In genomic region chr11:4187055-4187988, GRCh38 we compare ENCODE assay signal across 1 cellular context.
TF ChIP-seq lines count a peak whose summit lies in the region.

No MANE protein-coding gene starts in this region.

TF ChIP-seq in K562, 482 proteins besides CTCF, POLR2A, EP300 and RAD21 (continued from another document):
- TF ChIP-seq, protein P1, sequence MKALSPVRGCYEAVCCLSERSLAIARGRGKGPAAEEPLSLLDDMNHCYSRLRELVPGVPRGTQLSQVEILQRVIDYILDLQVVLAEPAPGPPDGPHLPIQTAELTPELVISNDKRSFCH (CRISPR knock-in tag; IDR thresholded peaks at IDR 0.05): no peak
- TF ChIP-seq, protein P1 (tag; IDR thresholded peaks at IDR 0.05): 0 out of 2 replicates have a peak, but pooled peaks have one; percentile 35
- TF ChIP-seq SOX6 (IDR thresholded peaks at IDR 0.05) (peak; percentile 17; the same call in 1 of the 2 replicates), STAG1 (CRISPR knock-in tag; IDR thresholded peaks at IDR 0.05; ENCODE audit: borderline replicate concordance) (peak; percentile 91), HNRNPL (IDR thresholded peaks at IDR 0.05; ENCODE audit: low read depth, low read length) (peak; percentile 81; the same call in 1 of the 2 replicates), NONO (IDR thresholded peaks at IDR 0.05; ENCODE audit: low read depth in 2 of 2, low read length in 1 of 2) (no peak), TEAD1 (CRISPR knock-in tag; IDR thresholded peaks at IDR 0.05) (peak in 1 of 2 experiments; percentile 16; a peak in 1 of 4 replicates), RNF2 (IDR thresholded peaks at IDR 0.05) (no peak), CCNT2 (IDR thresholded peaks at IDR 0.05; ENCODE audit: borderline replicate concordance, extremely low read depth, insufficient read length, low read depth, low read length) (peak; percentile 24)
- TF ChIP-seq, protein P2, sequence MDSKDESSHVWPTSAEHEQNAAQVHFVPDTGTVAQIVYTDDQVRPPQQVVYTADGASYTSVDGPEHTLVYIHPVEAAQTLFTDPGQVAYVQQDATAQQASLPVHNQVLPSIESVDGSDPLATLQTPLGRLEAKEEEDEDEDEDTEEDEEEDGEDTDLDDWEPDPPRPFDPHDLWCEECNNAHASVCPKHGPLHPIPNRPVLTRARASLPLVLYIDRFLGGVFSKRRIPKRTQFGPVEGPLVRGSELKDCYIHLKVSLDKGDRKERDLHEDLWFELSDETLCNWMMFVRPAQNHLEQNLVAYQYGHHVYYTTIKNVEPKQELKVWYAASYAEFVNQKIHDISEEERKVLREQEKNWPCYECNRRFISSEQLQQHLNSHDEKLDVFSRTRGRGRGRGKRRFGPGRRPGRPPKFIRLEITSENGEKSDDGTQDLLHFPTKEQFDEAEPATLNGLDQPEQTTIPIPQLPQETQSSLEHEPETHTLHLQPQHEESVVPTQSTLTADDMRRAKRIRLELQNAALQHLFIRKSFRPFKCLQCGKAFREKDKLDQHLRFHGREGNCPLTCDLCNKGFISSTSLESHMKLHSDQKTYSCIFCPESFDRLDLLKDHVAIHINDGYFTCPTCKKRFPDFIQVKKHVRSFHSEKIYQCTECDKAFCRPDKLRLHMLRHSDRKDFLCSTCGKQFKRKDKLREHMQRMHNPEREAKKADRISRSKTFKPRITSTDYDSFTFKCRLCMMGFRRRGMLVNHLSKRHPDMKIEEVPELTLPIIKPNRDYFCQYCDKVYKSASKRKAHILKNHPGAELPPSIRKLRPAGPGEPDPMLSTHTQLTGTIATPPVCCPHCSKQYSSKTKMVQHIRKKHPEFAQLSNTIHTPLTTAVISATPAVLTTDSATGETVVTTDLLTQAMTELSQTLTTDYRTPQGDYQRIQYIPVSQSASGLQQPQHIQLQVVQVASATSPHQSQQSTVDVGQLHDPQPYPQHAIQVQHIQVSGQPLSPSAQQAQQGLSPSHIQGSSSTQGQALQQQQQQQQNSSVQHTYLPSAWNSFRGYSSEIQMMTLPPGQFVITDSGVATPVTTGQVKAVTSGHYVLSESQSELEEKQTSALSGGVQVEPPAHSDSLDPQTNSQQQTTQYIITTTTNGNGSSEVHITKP (IDR thresholded peaks at IDR 0.05; ENCODE audit: partially characterized antibody): peak; percentile 67
- TF ChIP-seq, protein P3, sequence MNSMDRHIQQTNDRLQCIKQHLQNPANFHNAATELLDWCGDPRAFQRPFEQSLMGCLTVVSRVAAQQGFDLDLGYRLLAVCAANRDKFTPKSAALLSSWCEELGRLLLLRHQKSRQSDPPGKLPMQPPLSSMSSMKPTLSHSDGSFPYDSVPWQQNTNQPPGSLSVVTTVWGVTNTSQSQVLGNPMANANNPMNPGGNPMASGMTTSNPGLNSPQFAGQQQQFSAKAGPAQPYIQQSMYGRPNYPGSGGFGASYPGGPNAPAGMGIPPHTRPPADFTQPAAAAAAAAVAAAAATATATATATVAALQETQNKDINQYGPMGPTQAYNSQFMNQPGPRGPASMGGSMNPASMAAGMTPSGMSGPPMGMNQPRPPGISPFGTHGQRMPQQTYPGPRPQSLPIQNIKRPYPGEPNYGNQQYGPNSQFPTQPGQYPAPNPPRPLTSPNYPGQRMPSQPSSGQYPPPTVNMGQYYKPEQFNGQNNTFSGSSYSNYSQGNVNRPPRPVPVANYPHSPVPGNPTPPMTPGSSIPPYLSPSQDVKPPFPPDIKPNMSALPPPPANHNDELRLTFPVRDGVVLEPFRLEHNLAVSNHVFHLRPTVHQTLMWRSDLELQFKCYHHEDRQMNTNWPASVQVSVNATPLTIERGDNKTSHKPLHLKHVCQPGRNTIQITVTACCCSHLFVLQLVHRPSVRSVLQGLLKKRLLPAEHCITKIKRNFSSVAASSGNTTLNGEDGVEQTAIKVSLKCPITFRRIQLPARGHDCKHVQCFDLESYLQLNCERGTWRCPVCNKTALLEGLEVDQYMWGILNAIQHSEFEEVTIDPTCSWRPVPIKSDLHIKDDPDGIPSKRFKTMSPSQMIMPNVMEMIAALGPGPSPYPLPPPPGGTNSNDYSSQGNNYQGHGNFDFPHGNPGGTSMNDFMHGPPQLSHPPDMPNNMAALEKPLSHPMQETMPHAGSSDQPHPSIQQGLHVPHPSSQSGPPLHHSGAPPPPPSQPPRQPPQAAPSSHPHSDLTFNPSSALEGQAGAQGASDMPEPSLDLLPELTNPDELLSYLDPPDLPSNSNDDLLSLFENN (IDR thresholded peaks at IDR 0.05; ENCODE audit: low read depth in 2 of 2, low read length in 2 of 2): 0 out of 4 replicates have a peak, but pooled peaks of 1 of the 2 experiments have one; percentile 26
- TF ChIP-seq, protein P4, sequence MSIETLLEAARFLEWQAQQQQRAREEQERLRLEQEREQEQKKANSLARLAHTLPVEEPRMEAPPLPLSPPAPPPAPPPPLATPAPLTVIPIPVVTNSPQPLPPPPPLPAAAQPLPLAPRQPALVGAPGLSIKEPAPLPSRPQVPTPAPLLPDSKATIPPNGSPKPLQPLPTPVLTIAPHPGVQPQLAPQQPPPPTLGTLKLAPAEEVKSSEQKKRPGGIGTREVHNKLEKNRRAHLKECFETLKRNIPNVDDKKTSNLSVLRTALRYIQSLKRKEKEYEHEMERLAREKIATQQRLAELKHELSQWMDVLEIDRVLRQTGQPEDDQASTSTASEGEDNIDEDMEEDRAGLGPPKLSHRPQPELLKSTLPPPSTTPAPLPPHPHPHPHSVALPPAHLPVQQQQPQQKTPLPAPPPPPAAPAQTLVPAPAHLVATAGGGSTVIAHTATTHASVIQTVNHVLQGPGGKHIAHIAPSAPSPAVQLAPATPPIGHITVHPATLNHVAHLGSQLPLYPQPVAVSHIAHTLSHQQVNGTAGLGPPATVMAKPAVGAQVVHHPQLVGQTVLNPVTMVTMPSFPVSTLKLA (conservative IDR thresholded peaks at IDR 0.05): 0 out of 4 replicates have a peak, but pooled peaks of 1 of the 2 experiments have one; percentile 27
